ENCODE assay signal across 28 cellular contexts in genomic region chr2:100879296-100879695, GRCh38. TPM values are rescaled to one million over a fixed set of nuclear protein-coding genes. Genes with fewer than 3 reads are reported as not detected.
DNase-seq lines count a peak whose midpoint lies in the region; ATAC-seq and TF ChIP-seq lines count a peak whose summit lies in the region.
"Had no signal": no experiment of that assay in that cellular context is flagged by ENCODE, and none has a peak within 500 bp of the region (broad histone marks: within the 10 kb centered on the region; RNA-seq: fewer than 3 reads in every experiment).

No MANE protein-coding gene starts in this region.

- in situ Hi-C loops in GM13977 (cut with MboI; ENCODE audit: low pct_unique_long_range_greater_than_20kb, low sequenced_read_pairs, unreplicated experiment), result no loop called here

- 71 to 87% (median 85%) methylated on average over 3 of the region's 3 CpGs for WGBS in psoas muscle, 3 donors

- peaks cover 70% of the 10 kb centered on the region for H3K4me1 Mint-ChIP-seq in endothelial cell (ENCODE audit: unreplicated experiment)
- H3K4me1 Mint-ChIP-seq: CD4-positive, CD25-positive, alpha-beta regulatory T cell had no signal

- peak overlapping the region; percentile 9 for H3K27ac Mint-ChIP-seq in endothelial cell (ENCODE audit: unreplicated experiment)

- DNase-seq in right atrium auricular region (ENCODE audit: low spot score), result no peak
- DNase-seq in left ventricle myocardium superior, result no peak
- DNase-seq in OCI-M1 (lab: John Stamatoyannopoulos, UW), result peak; percentile 27
- DNase-seq in endothelial cell (ENCODE audit: low spot score), result no peak
- DNase-seq in thoracic aorta (ENCODE audit: low spot score), result no peak
- no peak for DNase-seq in GM13977 (ENCODE audit: low spot score)
- no peak for DNase-seq in psoas muscle
- DNase-seq: CD4-positive, CD25-positive, alpha-beta regulatory T cell; EL; GDM1; GM23248; H9; KG1; NCI-H1092; NCI-H1436; NCI-H187; NCI-H2081 treated with DMSO at 0.1 percent for 48 hours; NCI-H2171; NCI-H226; NCI-H510A; NCI-H69; Peyer's patch; SIG-M5 had no signal

- H3K36me3 ChIP-seq in right atrium auricular region (no peaks in the 10 kb centered on the region), thoracic aorta (no peaks in the 10 kb centered on the region), psoas muscle (ENCODE audit: insufficient read depth in 1 of 2, low read depth in 1 of 2) (no peaks in the 10 kb centered on the region)
- H3K36me3 ChIP-seq: BLaER1, Peyer's patch had no signal

- H3K27me3 Mint-ChIP-seq in endothelial cell (ENCODE audit: unreplicated experiment), result peaks cover 2% of the 10 kb centered on the region

- no peak for TF ChIP-seq CTCF in right atrium auricular region (IDR thresholded peaks at IDR 0.05)
- no peak for TF ChIP-seq CTCF in endothelial cell (IDR thresholded peaks at IDR 0.05; ENCODE audit: unreplicated experiment)
- no peak for TF ChIP-seq CTCF in thoracic aorta (IDR thresholded peaks at IDR 0.05)
- no peak for TF ChIP-seq CTCF in GM13977 (IDR thresholded peaks at IDR 0.05; ENCODE audit: extremely low read depth, insufficient read depth, missing control alignments)
- no peak for TF ChIP-seq CTCF in psoas muscle (IDR thresholded peaks at IDR 0.05)

- H3K36me3 Mint-ChIP-seq in endothelial cell (ENCODE audit: low read depth, unreplicated experiment), result peaks cover 22% of the 10 kb centered on the region
- H3K36me3 Mint-ChIP-seq: CD4-positive, CD25-positive, alpha-beta regulatory T cell had no signal

- H3K27ac ChIP-seq in right atrium auricular region (peak overlapping the region; percentile 9 to 74), thoracic aorta (peak overlapping the region; percentile 28 to 40), psoas muscle (no peak overlapping the region)
- H3K27ac ChIP-seq: BLaER1, GM23248, Peyer's patch, SK-N-MC had no signal

- intact Hi-C loops in left ventricle myocardium superior (cut with micrococcal nuclease) (no loop called here), psoas muscle (cut with DNase I) (no loop called here)

- H3K4me1 ChIP-seq in right atrium auricular region (peaks cover 0 to 52% of the 10 kb centered on the region in 2 donors), thoracic aorta (ENCODE audit: control insufficient read depth in 1 of 2, low read depth in 2 of 2) (peaks cover 19 to 54% of the 10 kb centered on the region in 2 donors), psoas muscle (peaks cover 8% of the 10 kb centered on the region)

- H3K4me3 ChIP-seq in right atrium auricular region, result no peak overlapping the region
- no peak overlapping the region for H3K4me3 ChIP-seq in thoracic aorta
- no peak overlapping the region for H3K4me3 ChIP-seq in psoas muscle
- H3K4me3 ChIP-seq: BLaER1, GM12878, GM23248, Peyer's patch, SK-N-MC had no signal

- H3K9me3 ChIP-seq in right atrium auricular region, result no peaks in the 10 kb centered on the region
- H3K9me3 ChIP-seq in thoracic aorta, result no peaks in the 10 kb centered on the region
- H3K9me3 ChIP-seq in psoas muscle, result no peaks in the 10 kb centered on the region
- H3K9me3 ChIP-seq: BLaER1, Peyer's patch had no signal

- no peaks in the 10 kb centered on the region for H3K9me3 Mint-ChIP-seq in endothelial cell (ENCODE audit: unreplicated experiment)
- H3K9me3 Mint-ChIP-seq: H9 had no signal

- H3K27me3 ChIP-seq in right atrium auricular region, result no peaks in the 10 kb centered on the region
- H3K27me3 ChIP-seq in thoracic aorta (replicated peaks; ENCODE audit: insufficient read depth), result no peaks in the 10 kb centered on the region
- H3K27me3 ChIP-seq in psoas muscle (ENCODE audit: insufficient read depth in 3 of 3, low read length in 2 of 3), result no peaks in the 10 kb centered on the region
- H3K27me3 ChIP-seq: BLaER1, Peyer's patch had no signal

- ATAC-seq in left ventricle myocardium superior (no peak), thoracic aorta (ENCODE audit: insufficient number of reproducible peaks, low FRiP score, low read depth) (no peak), psoas muscle (no peak), GM18867 (IDR thresholded peaks at IDR 0.05; ENCODE audit: unreplicated experiment) (no peak)
- ATAC-seq: GM12878 had no signal

- H3K4me3 Mint-ChIP-seq in endothelial cell (ENCODE audit: unreplicated experiment), result no peak overlapping the region
- H3K4me3 Mint-ChIP-seq: CD4-positive, CD25-positive, alpha-beta regulatory T cell; H9 had no signal

RNA-seq across cellular contexts. Expression of gene NPAS2, which starts 59.4 kb away (rescaled TPM):
- total RNA-seq in right atrium auricular region (10 to 100 TPM; 39.2 to 49.4 TPM), left ventricle myocardium superior (40.9 TPM), endothelial cell (ENCODE audit: unreplicated experiment) (70.1 TPM), thoracic aorta (10 to 100 TPM; 29.2 to 50.8 TPM), psoas muscle (10 to 100 TPM in 3 of 4 donors, 1 to 10 TPM in 1; 8.7 to 42.7 (median 16.9) TPM)
- 10 to 100 TPM in 2 of 3 donors, 1 to 10 TPM in 1; 8.5 to 56.2 (median 17.3) TPM for polyA plus RNA-seq in psoas muscle
- total RNA-seq: OCI-LY7 had no signal
- polyA plus RNA-seq: GM12878 had no signal
